In the genomic region with DNA sequence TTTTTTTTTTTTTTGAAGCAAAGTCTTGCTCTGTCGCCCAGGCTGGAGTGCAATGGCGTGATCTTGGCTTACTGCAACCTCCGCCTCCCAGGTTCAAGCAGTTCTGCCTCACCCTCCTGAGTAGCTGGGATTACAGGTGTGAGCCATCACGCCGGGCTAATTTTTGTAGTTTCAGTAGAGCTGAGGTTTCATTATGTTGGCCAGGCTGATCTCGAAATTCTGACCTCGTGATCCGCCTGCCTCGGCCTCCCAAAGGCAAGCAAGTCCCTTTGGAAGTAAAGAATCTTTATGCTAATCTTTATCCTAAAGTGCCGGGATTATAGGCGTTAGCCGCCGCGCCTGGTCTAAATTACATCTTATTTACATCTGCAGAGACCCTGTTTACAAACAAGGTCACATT, we compare ENCODE assay signal across 11 cellular contexts. TPM values are rescaled to one million over a fixed set of nuclear protein-coding genes. Genes with fewer than 3 reads are reported as not detected.
DNase-seq lines count a peak whose midpoint lies in the region; FAIRE-seq and TF ChIP-seq lines count a peak whose summit lies in the region.
"Had no signal": no experiment of that assay in that cellular context is flagged by ENCODE, and none has a peak within 500 bp of the region (broad histone marks: within the 10 kb centered on the region; RNA-seq: fewer than 3 reads in every experiment).

No MANE protein-coding gene starts in this region.

- no peak overlapping the region for H4K5ac ChIP-seq in H1 (ENCODE audit: insufficient read length, low read depth, low read length)

- 73% methylated on average over 13 of the region's 14 CpGs; no CpG with 5 or more reads in 1 of the 2 experiments for WGBS in H1 (ENCODE audit: extremely low coverage in 1 of 2, insufficient coverage in 1 of 2, insufficient read length in 1 of 2, insufficient replicate concordance in 2 of 2, low coverage in 1 of 2, low lambda C conversion rate in 2 of 2, missing lambda C conversion rate in 1 of 2), 2 experiments

- H3K4me1 ChIP-seq in PC-9 (replicated peaks; ENCODE audit: insufficient read depth) (0 out of 2 replicates have a peak, but pooled peaks cover 5% of the 10 kb centered on the region), H1 (replicated peaks in 1 of 4; ENCODE audit: control insufficient read depth in 3 of 4, insufficient read depth in 4 of 4, low read length in 3 of 4) (peaks cover 3 to 9% (median 7%) of the 10 kb centered on the region in 4 experiments; a peak in 4 of 7 replicates)

- H3K4me2 ChIP-seq in PC-9 (peak overlapping the region; percentile 53), H1 (ENCODE audit: insufficient read depth in 1 of 2, low read depth in 2 of 2, low read length in 2 of 2) (peak overlapping the region; percentile 34 to 80)

- H3K4ac ChIP-seq in H1 (replicated peaks; ENCODE audit: insufficient read length, low read depth, low read length), result no peak overlapping the region

- H3K36me3 Mint-ChIP-seq in T-helper 2 cell treated with Interferon-gamma antibody and Interleukin-4, amounts not matched to agents 5 μg/mL and 100 μg/mL, for 36 hours (ENCODE audit: low read depth), result peaks cover 15% of the 10 kb centered on the region

- H3K36me3 ChIP-seq in PC-9 (ENCODE audit: low read depth) (no peaks in the 10 kb centered on the region), H1 (ENCODE audit: control insufficient read depth in 2 of 4, insufficient read depth in 4 of 4, low read length in 3 of 4) (peaks cover 6 to 21% (median 13%) of the 10 kb centered on the region in 4 experiments; a peak in 7 of 8 replicates)

- H3K23me2 ChIP-seq in H1 (ENCODE audit: low read depth, low read length), result peaks cover 7% of the 10 kb centered on the region; the same call in 1 of the 2 replicates

- no peak overlapping the region for H3K27ac Mint-ChIP-seq in T-helper 2 cell treated with Interferon-gamma antibody and Interleukin-4, amounts not matched to agents 5 μg/mL and 100 μg/mL, for 36 hours

- H2BK15ac ChIP-seq in H1 (ENCODE audit: low read length), result no peak overlapping the region

- no peak overlapping the region for H3K14ac ChIP-seq in H1 (ENCODE audit: insufficient read length)

- H2BK120ac ChIP-seq in H1 (replicated peaks; ENCODE audit: low read depth, low read length), result no peak overlapping the region

- H2BK12ac ChIP-seq in H1 (ENCODE audit: low read depth, low read length), result no peak overlapping the region

- peak overlapping the region; percentile 98 for H3K4me3 Mint-ChIP-seq in T-helper 2 cell treated with Interferon-gamma antibody and Interleukin-4, amounts not matched to agents 5 μg/mL and 100 μg/mL, for 36 hours

- no peak overlapping the region for H3K18ac ChIP-seq in H1 (ENCODE audit: extremely low read depth, low read length)

- no peaks in the 10 kb centered on the region for H3K27me3 ChIP-seq in PC-9 (ENCODE audit: insufficient read depth, low read depth)
- H3K27me3 ChIP-seq in H1 (replicated peaks in 1 of 4; ENCODE audit: control insufficient read depth in 3 of 4, extremely low read depth in 1 of 4, insufficient read depth in 3 of 4, low read length in 3 of 4), result no peaks in the 10 kb centered on the region
- H3K27me3 ChIP-seq: heart left ventricle had no signal

- intact Hi-C loops in PC-9 (cut with micrococcal nuclease; ENCODE audit: unreplicated experiment), result no loop called here

- H3K27ac ChIP-seq in PC-9 (no peak overlapping the region), H1 (ENCODE audit: low read depth, low read length) (no peak overlapping the region)

- H3K79me2 ChIP-seq in PC-9 (ENCODE audit: low read depth), result peaks cover 35% of the 10 kb centered on the region
- H3K79me2 ChIP-seq in H1 (ENCODE audit: control insufficient read depth in 1 of 2, insufficient read depth in 2 of 2, low read length in 2 of 2), result peaks cover 8 to 55% of the 10 kb centered on the region in 2 experiments; a peak in 3 of 4 replicates

- peaks cover 22% of the 10 kb centered on the region for H3K79me1 ChIP-seq in H1 (ENCODE audit: low read depth, low read length)

- no peak overlapping the region for H3K9ac ChIP-seq in H1 (replicated peaks in 1 of 4; ENCODE audit: extremely low read depth in 1 of 4, low read depth in 3 of 4, low read length in 3 of 4)

- no peak overlapping the region for H3K4me3 ChIP-seq in PC-9
- H3K4me3 ChIP-seq in H1 (ENCODE audit: extremely low read depth in 1 of 4, insufficient read depth in 2 of 4, low read depth in 3 of 4, low read length in 4 of 4), result peak overlapping the region in 1 of 4 experiments; percentile 29; a peak in 3 of 8 replicates
- H3K4me3 ChIP-seq in retinal pigment epithelial cell (ENCODE audit: low read length), result peak overlapping the region; percentile 21

- H3K9me3 Mint-ChIP-seq in T-helper 2 cell treated with Interferon-gamma antibody and Interleukin-4, amounts not matched to agents 5 μg/mL and 100 μg/mL, for 36 hours, result no peaks in the 10 kb centered on the region

- no peaks in the 10 kb centered on the region for H3F3A ChIP-seq in PC-9 (ENCODE audit: insufficient read depth, low read depth)

- no peaks in the 10 kb centered on the region; the same call in 1 of the 2 replicates for H4K20me1 ChIP-seq in PC-9 (ENCODE audit: insufficient read depth)
- H4K20me1 ChIP-seq in H1 (replicated peaks in 1 of 2; ENCODE audit: control insufficient read depth in 1 of 2, insufficient read depth in 2 of 2, low read length in 2 of 2), result peaks cover 13 to 30% of the 10 kb centered on the region in 2 experiments

- TF ChIP-seq RAD21 in H1 (IDR thresholded peaks at IDR 0.05 in 1 of 2, conservative IDR thresholded peaks at IDR 0.05 in 1 of 2; ENCODE audit: low read depth in 2 of 2, low read length in 2 of 2), result no peak

- H3K9me2 ChIP-seq in PC-9 (ENCODE audit: insufficient read depth), result no peaks in the 10 kb centered on the region

- no peak for TF ChIP-seq EP300 in H1 (IDR thresholded peaks at IDR 0.05; ENCODE audit: borderline replicate concordance in 1 of 2, low read depth in 2 of 2, low read length in 2 of 2)

- TF ChIP-seq CTCF in PC-9 (conservative IDR thresholded peaks at IDR 0.05), result no peak
- TF ChIP-seq CTCF in H1 (IDR thresholded peaks at IDR 0.05; ENCODE audit: control extremely low read depth in 1 of 3, insufficient read depth in 1 of 3, low read depth in 1 of 3, low read length in 3 of 3), result no peak
- no peak for TF ChIP-seq CTCF in retinal pigment epithelial cell (conservative IDR thresholded peaks at IDR 0.05; ENCODE audit: low read depth, low read length)

- H4K91ac ChIP-seq in H1 (replicated peaks; ENCODE audit: insufficient read length, low read length), result no peak overlapping the region

- H3K56ac ChIP-seq in H1 (replicated peaks; ENCODE audit: insufficient read length, low read depth, low read length), result no peak overlapping the region

- H3K4me1 Mint-ChIP-seq in T-helper 2 cell treated with Interferon-gamma antibody and Interleukin-4, amounts not matched to agents 5 μg/mL and 100 μg/mL, for 36 hours (ENCODE audit: low read depth), result peaks cover 29% of the 10 kb centered on the region

- POLR2A ChIA-PET in PC-9 (lab: Charles Lee; ENCODE audit: unreplicated experiment) (interaction anchor here (0.6 kb wide), 1 partner anchor 105 kb away, joined by 4 read pairs; no protein-coding TSS in a partner anchor), H1 (lab: Charles Lee; ENCODE audit: partially characterized antibody) (interaction anchor here (0.8 to 2.8 kb wide), 7 partner anchors 10 to 32 kb away, joined by 3 to 14 read pairs (median 3); no protein-coding TSS in a partner anchor)

- H2BK20ac ChIP-seq in H1 (ENCODE audit: low read length), result no peak overlapping the region

- no peak overlapping the region for H2AK5ac ChIP-seq in H1 (ENCODE audit: low read depth, low read length)

- no peak for FAIRE-seq in H1 (lab: Jason Lieb, UNC)

- DNase-seq in T-helper 2 cell treated with Interferon-gamma antibody and Interleukin-4, amounts not matched to agents 5 μg/mL and 100 μg/mL, for 36 hours (ENCODE audit: low spot score), result no peak
- DNase-seq in T-helper 2 cell, result no peak
- no peak for DNase-seq in PC-9
- DNase-seq in H1 (ENCODE audit: low read depth in 1 of 2, low spot score in 2 of 2), result no peak
- no peak for DNase-seq in retinal pigment epithelial cell (ENCODE audit: low read depth)
- no peak for DNase-seq in NCI-H69 (lab: John Stamatoyannopoulos, UW)
- no peak for DNase-seq in ureter (ENCODE audit: low spot score)
- DNase-seq in NCI-H187 (lab: John Stamatoyannopoulos, UW), result no peak
- DNase-seq: activated CD4-positive, CD25-positive, alpha-beta regulatory T cell; NCI-H446 had no signal

- TF ChIP-seq POLR2A in H1 (IDR thresholded peaks at IDR 0.05; ENCODE audit: control extremely low read depth in 1 of 2, low read depth in 2 of 2, low read length in 2 of 2), result no peak

- no peak overlapping the region for H4K8ac ChIP-seq in H1 (ENCODE audit: extremely low read depth, insufficient read depth, low read length)

- CTCF ChIA-PET in PC-9 (lab: Charles Lee), result interaction anchor here (0.7 kb wide), 1 partner anchor 480 kb away, joined by 6 read pairs; no protein-coding TSS in a partner anchor
- CTCF ChIA-PET in H1 (lab: Charles Lee; ENCODE audit: partially characterized antibody), result interaction anchor here (0.6 to 2.1 kb wide), 11 partner anchors 9 to 667 kb away, joined by 3 to 8 read pairs (median 4); no protein-coding TSS in a partner anchor

- H3K9me3 ChIP-seq in PC-9 (ENCODE audit: insufficient read depth, low read depth) (no peaks in the 10 kb centered on the region), H1 (ENCODE audit: insufficient read depth in 2 of 2, low read depth in 1 of 2, low read length in 1 of 2) (no peaks in the 10 kb centered on the region)
- H3K9me3 ChIP-seq: heart left ventricle had no signal

- no peak overlapping the region for H3K23ac ChIP-seq in H1 (ENCODE audit: insufficient read length)

- peaks cover 14% of the 10 kb centered on the region for H3K27me3 Mint-ChIP-seq in T-helper 2 cell treated with Interferon-gamma antibody and Interleukin-4, amounts not matched to agents 5 μg/mL and 100 μg/mL, for 36 hours (ENCODE audit: low read depth)

- no TSS peak for BruUV-seq in PC-9 (replicated peaks; lab: Mats Ljungman, UMichigan)

- H2BK5ac ChIP-seq in H1 (ENCODE audit: low read depth, low read length), result no peak overlapping the region

- no peak overlapping the region for H2AFZ ChIP-seq in PC-9
- no peak overlapping the region for H2AFZ ChIP-seq in H1 (ENCODE audit: low read length)

RNA-seq across cellular contexts. Expression of a gene that starts 1.5 kb away (rescaled TPM):
- 33.8 and 47.6 TPM in 2 replicates for total RNA-seq in PC-9 (2021)
- total RNA-seq in H1 (2021; fragmentation: NEBNext Ultra II Directional; extraction: Animal tissue kit (Norgen Biotek cat#: 25700)), result 40.6 and 45.6 TPM in 2 replicates
- polyA plus RNA-seq in H1 (2011; rRNA removed), result 113 and 127 TPM in 2 replicates
- polyA plus RNA-seq in H1 (2011; cell fraction: cytosol; rRNA removed), result 91.5 TPM
- 70.8 TPM for polyA plus RNA-seq in H1 (2011; cell fraction: nucleus; rRNA removed)
- 29.6 to 57.7 TPM (median 54.4 TPM) in 4 replicates for polyA plus RNA-seq in H1 (2012, experiment 1 of 2)
- polyA plus RNA-seq in H1 (2012, experiment 2 of 2), result 47.1 TPM
- polyA plus RNA-seq in H1 (2013, experiment 1 of 2), result 52.3 TPM
- 56.2 TPM for polyA plus RNA-seq in H1 (2013, experiment 2 of 2)
- polyA minus RNA-seq in H1 (2011; rRNA and poly(A)+ RNA removed), result 21.4 and 30.4 TPM in 2 replicates
- 15.4 TPM for polyA minus RNA-seq in H1 (2011; cell fraction: cytosol; rRNA and poly(A)+ RNA removed)
- 39.9 TPM for polyA minus RNA-seq in H1 (2011; cell fraction: nucleus; rRNA and poly(A)+ RNA removed)
- total RNA-seq in ureter, result 38.9 TPM

RNA-seq across cellular contexts. Expression of a gene that starts 32.8 kb away (rescaled TPM):
- 1.3 and 2.5 TPM in 2 replicates for total RNA-seq in PC-9 (2021)
- 599 and 612 TPM in 2 replicates for total RNA-seq in H1 (2021; fragmentation: NEBNext Ultra II Directional; extraction: Animal tissue kit (Norgen Biotek cat#: 25700))
- 722 and 951 TPM in 2 replicates for polyA plus RNA-seq in H1 (2011; rRNA removed)
- 899 TPM for polyA plus RNA-seq in H1 (2011; cell fraction: cytosol; rRNA removed)
- polyA plus RNA-seq in H1 (2011; cell fraction: nucleus; rRNA removed), result 619 TPM
- polyA plus RNA-seq in H1 (2012, experiment 1 of 2), result 543 to 843 TPM (median 779 TPM) in 4 replicates
- polyA plus RNA-seq in H1 (2012, experiment 2 of 2), result 645 TPM
- 579 TPM for polyA plus RNA-seq in H1 (2013, experiment 1 of 2)
- polyA plus RNA-seq in H1 (2013, experiment 2 of 2), result 581 TPM
- 449 and 484 TPM in 2 replicates for polyA minus RNA-seq in H1 (2011; rRNA and poly(A)+ RNA removed)
- 482 TPM for polyA minus RNA-seq in H1 (2011; cell fraction: cytosol; rRNA and poly(A)+ RNA removed)
- 267 TPM for polyA minus RNA-seq in H1 (2011; cell fraction: nucleus; rRNA and poly(A)+ RNA removed)
- 2.8 TPM for total RNA-seq in ureter

Comparison
In these comparisons a context has a peak if more than half of its experiments do, and no peak if none do; other contexts are left out.
1. RNA of a gene that starts 32.8 kb away (total RNA-seq): 599 to 612 TPM in H1; 2.8 TPM in ureter (single experiment) and 1.3 to 2.5 TPM in PC-9; every median in the first group is over 100 times any median in the second.